8 cellular contexts compared by ENCODE assay signal in the genomic region with DNA sequence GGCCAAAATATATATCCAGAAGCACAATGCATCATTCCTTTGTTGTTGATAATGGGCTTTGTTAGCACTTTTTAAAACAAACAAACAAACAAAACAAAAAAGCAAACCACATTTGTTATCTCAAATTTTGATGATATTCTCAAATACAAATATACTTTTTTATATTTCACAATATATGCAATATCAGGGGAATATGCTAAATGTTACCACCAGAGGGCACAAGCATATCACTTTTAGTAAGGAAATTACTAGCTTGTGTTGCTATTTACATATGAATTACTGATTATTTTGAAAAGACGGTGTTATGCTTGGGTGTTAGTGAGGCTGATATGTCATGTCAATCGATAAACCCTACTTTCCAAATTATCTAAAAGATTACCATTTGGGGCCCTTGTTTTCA. TPM values are rescaled to one million over a fixed set of nuclear protein-coding genes. Genes with fewer than 3 reads are reported as not detected.
DNase-seq lines count a peak whose midpoint lies in the region; ATAC-seq and TF ChIP-seq lines count a peak whose summit lies in the region.

No MANE protein-coding gene starts in this region.

- no peak overlapping the region for H2AFZ ChIP-seq in Loucy (ENCODE audit: low read length)

- H3K9me3 Mint-ChIP-seq in osteocyte (ENCODE audit: unreplicated experiment): peaks cover 3% of the 10 kb centered on the region

- ATAC-seq in HG02852 (IDR thresholded peaks at IDR 0.05; ENCODE audit: unreplicated experiment): no peak

- H3K27me3 Mint-ChIP-seq in osteocyte (ENCODE audit: unreplicated experiment): no peaks in the 10 kb centered on the region

- peak; percentile 12 to 65 (median 40) for DNase-seq in NCI-H1417 (lab: John Stamatoyannopoulos, UW)
- DNase-seq in NCI-H1417 treated with DMSO at 0.1 percent for 48 hours (lab: John Stamatoyannopoulos, UW): no peak
- DNase-seq in central memory CD4-positive, alpha-beta T cell: peak; percentile 17
- no peak for DNase-seq in osteocyte (ENCODE audit: extremely low spot score, unreplicated experiment)
- DNase-seq in activated effector memory CD4-positive, alpha-beta T cell treated with Interleukin-2 at 50 U/mL for 16 hours: no peak
- DNase-seq in G401 (ENCODE audit: low spot score): no peak

- no peak overlapping the region for H3K4me3 Mint-ChIP-seq in osteocyte (ENCODE audit: unreplicated experiment)

- no peaks in the 10 kb centered on the region for H3K36me3 Mint-ChIP-seq in osteocyte (ENCODE audit: unreplicated experiment)

- H3K4me3 ChIP-seq in Loucy (ENCODE audit: low read length, poor library complexity, severe bottlenecking): no peak overlapping the region

- H3K9me3 ChIP-seq in Loucy (ENCODE audit: insufficient read depth, low read depth, low read length): no peaks in the 10 kb centered on the region

- no peaks in the 10 kb centered on the region for H3K27me3 ChIP-seq in Loucy (ENCODE audit: insufficient read depth, low read length, poor library complexity, severe bottlenecking)

- no peaks in the 10 kb centered on the region for H4K20me1 ChIP-seq in Loucy (ENCODE audit: insufficient read depth, low read length, poor library complexity, severe bottlenecking)

- H3K9ac ChIP-seq in Loucy (ENCODE audit: low read depth, low read length, poor library complexity, severe bottlenecking): no peak overlapping the region

- TF ChIP-seq CTCF in Loucy (conservative IDR thresholded peaks at IDR 0.05; ENCODE audit: low read length) (peak; percentile 66), osteocyte (IDR thresholded peaks at IDR 0.05) (peak; percentile 62)

- H3K36me3 ChIP-seq in Loucy (ENCODE audit: insufficient read depth, low read length): no peaks in the 10 kb centered on the region

- no peaks in the 10 kb centered on the region for H3K4me1 Mint-ChIP-seq in osteocyte (ENCODE audit: unreplicated experiment)

- H3K27ac Mint-ChIP-seq in osteocyte (ENCODE audit: unreplicated experiment): no peak overlapping the region

- H3K4me1 ChIP-seq in Loucy (ENCODE audit: insufficient read depth, low read length, poor library complexity, severe bottlenecking): no peaks in the 10 kb centered on the region

- H3K9me2 ChIP-seq in Loucy (replicated peaks; ENCODE audit: low read depth, low read length): no peaks in the 10 kb centered on the region

- no peaks in the 10 kb centered on the region for H3F3A ChIP-seq in Loucy (ENCODE audit: low read depth)

- no peaks in the 10 kb centered on the region for H3K79me2 ChIP-seq in Loucy (ENCODE audit: insufficient read depth, low read length)

- in situ Hi-C loops in G401 (cut with HindIII; ENCODE audit: low sequenced_read_pairs): no loop called here

- H3K4me2 ChIP-seq in Loucy (ENCODE audit: low read depth, low read length, poor library complexity, severe bottlenecking): no peak overlapping the region

RNA-seq across cellular contexts. Expression of a gene that starts 29.1 kb away (rescaled TPM):
- total RNA-seq in osteocyte: not detected in 2 replicates
- total RNA-seq in G401 (2014; rRNA removed; shearing (Covaris generic)): not detected in 2 replicates

RNA-seq across cellular contexts. Expression of a gene that starts 46.1 kb away (rescaled TPM):
- 0.11 and 0.29 TPM in 2 replicates for total RNA-seq in osteocyte
- not detected in 2 replicates for total RNA-seq in G401 (2014; rRNA removed; shearing (Covaris generic))

Comparison
In these comparisons a context has a peak if more than half of its experiments do, and no peak if none do; other contexts are left out.
1. DNase-seq: peak in NCI-H1417 (3 of 3) and central memory CD4-positive, alpha-beta T cell (single experiment); none in NCI-H1417 treated with DMSO at 0.1 percent for 48 hours (single experiment), osteocyte (single experiment), activated effector memory CD4-positive, alpha-beta T cell treated with Interleukin-2 at 50 U/mL for 16 hours (single experiment) and G401 (single experiment).